In genomic region chr11:3090096-3090901, GRCh38 we compare ENCODE assay signal across 23 cellular contexts.
"Had no signal": no experiment of that assay in that cellular context is flagged by ENCODE, and none has a peak within 500 bp of the region (broad histone marks: within the 10 kb centered on the region; RNA-seq: fewer than 3 reads in every experiment).

No MANE protein-coding gene starts in this region.

- H3K9me3 Mint-ChIP-seq: activated naive CD4-positive, alpha-beta T cell treated with anti-CD3 and anti-CD28 coated beads, Interleukin-2, amount 50 U/mL, for 72 hours; brain; memory B cell; neural crest cell; stimulated activated naive CD8-positive, alpha-beta T cell treated with anti-CD3 and anti-CD28 coated beads, Interleukin-15, Interleukin-2, amounts not matched to agents 100 ng/mL and 50 ng/mL, for 24 hours; T-cell; T-helper 2 cell treated with Interferon-gamma antibody and Interleukin-4, amounts not matched to agents 5 μg/mL and 100 μg/mL, for 36 hours had no signal

- H3K27ac Mint-ChIP-seq: activated CD8-positive, alpha-beta T cell treated with anti-CD3 and anti-CD28 coated beads, Interleukin-2, amount 10 ng/mL, durations not matched to agents 7 days and 5 days; activated naive CD4-positive, alpha-beta T cell treated with anti-CD3 and anti-CD28 coated beads, Interleukin-2, amount 50 U/mL, for 72 hours; memory B cell; progenitor cell of endocrine pancreas; stimulated activated naive CD8-positive, alpha-beta T cell treated with anti-CD3 and anti-CD28 coated beads, Interleukin-15, Interleukin-2, amounts not matched to agents 100 ng/mL and 50 ng/mL, for 24 hours; T-cell; T-helper 2 cell treated with Interferon-gamma antibody and Interleukin-4, amounts not matched to agents 5 μg/mL and 100 μg/mL, for 36 hours had no signal

- ATAC-seq: activated CD8-positive, alpha-beta T cell treated with anti-CD3 and anti-CD28 coated beads, Interleukin-2, amount 10 ng/mL, durations not matched to agents 7 days and 5 days; foreskin keratinocyte; mucosa of descending colon; T-cell had no signal

- H3K4me3 ChIP-seq: mucosa of descending colon, transverse colon, uterus had no signal

- H3K27me3 Mint-ChIP-seq: brain; stimulated activated naive CD8-positive, alpha-beta T cell treated with anti-CD3 and anti-CD28 coated beads, Interleukin-15, Interleukin-2, amounts not matched to agents 100 ng/mL and 50 ng/mL, for 24 hours had no signal

- H3K4me3 Mint-ChIP-seq: activated CD8-positive, alpha-beta T cell treated with anti-CD3 and anti-CD28 coated beads, Interleukin-2, amount 10 ng/mL, durations not matched to agents 7 days and 5 days; brain; memory B cell; neural crest cell; stimulated activated naive CD8-positive, alpha-beta T cell treated with anti-CD3 and anti-CD28 coated beads, Interleukin-15, Interleukin-2, amounts not matched to agents 100 ng/mL and 50 ng/mL, for 24 hours; T-cell; T-helper 2 cell treated with Interferon-gamma antibody and Interleukin-4, amounts not matched to agents 5 μg/mL and 100 μg/mL, for 36 hours had no signal

- H3K27me3 ChIP-seq: transverse colon, uterus had no signal

- H3K9me3 ChIP-seq: mucosa of descending colon, transverse colon, uterus had no signal

- H3K36me3 Mint-ChIP-seq: activated naive CD4-positive, alpha-beta T cell treated with anti-CD3 and anti-CD28 coated beads, Interleukin-2, amount 50 U/mL, for 72 hours; brain; memory B cell; T-cell had no signal

- DNase-seq: activated CD4-positive, alpha-beta T cell treated with anti-CD3 and anti-CD28 coated beads for 1 hour; activated CD4-positive, alpha-beta T cell treated with anti-CD3 and anti-CD28 coated beads, Interleukin-2, amount 50 U/mL, for 1 hour; activated CD8-positive, alpha-beta T cell treated with anti-CD3 and anti-CD28 coated beads, Interleukin-2, amount 10 ng/mL, durations not matched to agents 7 days and 5 days; activated gamma-delta T cell treated with Interleukin-2 at 50 U/mL for 16 hours; activated T-cell treated with anti-CD3 and anti-CD28 coated beads, Interleukin-2, amount 50 U/mL, for 1 hour; caudate nucleus; dermis blood vessel endothelial cell; effector CD8-positive, alpha-beta T cell; erythroblast; foreskin keratinocyte; mucosa of descending colon; stimulated activated CD4-positive, alpha-beta T cell treated with anti-CD3 and anti-CD28 coated beads, Interleukin-12 subunit alpha, Interleukin-12 subunit beta, amount 100 ng/mL, for 4 hours; T-cell; transverse colon; WERI-Rb-1 had no signal

- H3K4me1 ChIP-seq: uterus had no signal

- H3K27ac ChIP-seq: foreskin keratinocyte, transverse colon, uterus, WERI-Rb-1 had no signal

- H3K36me3 ChIP-seq: transverse colon, uterus, WERI-Rb-1 had no signal
